Comparison of ENCODE assay signal across 8 cellular contexts in the genomic region with DNA sequence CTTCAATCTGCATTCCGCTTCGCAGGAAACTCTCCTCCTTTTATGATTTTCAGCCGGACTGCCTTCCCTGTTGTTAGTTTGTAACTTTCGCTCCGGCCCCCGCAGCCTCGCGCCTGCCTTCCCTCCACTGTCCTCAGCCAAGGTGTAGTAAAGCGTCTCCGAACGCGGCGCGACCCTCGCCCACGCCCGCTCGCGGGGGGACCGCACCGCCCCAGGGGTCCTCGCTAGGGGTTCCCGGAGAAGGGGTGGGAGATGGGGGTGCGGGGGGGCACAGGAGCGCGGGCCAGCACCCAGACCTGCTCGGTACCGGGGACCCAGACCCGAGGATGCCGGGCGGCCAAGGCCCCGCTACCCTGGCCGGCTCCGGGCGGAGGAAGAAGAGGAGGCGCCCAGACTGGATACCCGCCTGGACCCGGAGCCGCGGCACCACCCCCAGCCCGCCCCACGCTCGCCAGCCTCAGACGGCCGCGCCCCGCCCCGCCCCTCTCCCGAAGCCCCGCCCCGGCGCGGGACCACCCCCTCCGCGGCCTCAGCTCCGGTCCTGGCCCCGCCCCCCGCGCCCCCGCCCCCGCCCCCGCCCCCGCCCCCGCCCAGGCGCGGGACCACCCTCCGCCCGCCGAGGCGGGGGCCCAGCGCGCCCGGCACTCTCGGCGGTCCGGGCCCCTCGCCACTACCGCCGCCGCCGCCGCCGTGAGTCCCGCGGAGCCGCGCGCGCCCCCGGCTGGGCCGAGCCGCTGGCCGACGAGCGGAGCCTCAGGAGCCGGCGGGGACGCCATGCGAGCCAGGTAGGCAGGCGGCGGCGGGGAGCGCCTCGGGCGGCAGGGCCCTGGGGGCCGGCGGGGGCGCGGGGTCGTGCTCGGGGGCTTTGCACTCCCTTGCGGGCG. TPM values are rescaled to one million over a fixed set of nuclear protein-coding genes. Genes with fewer than 3 reads are reported as not detected.
A peak's percentile ranks its signal among the peaks of the same experiment; 100 is the strongest.
DNase-seq lines count a peak whose midpoint lies in the region; ATAC-seq and TF ChIP-seq lines count a peak whose summit lies in the region.

A gene with protein sequence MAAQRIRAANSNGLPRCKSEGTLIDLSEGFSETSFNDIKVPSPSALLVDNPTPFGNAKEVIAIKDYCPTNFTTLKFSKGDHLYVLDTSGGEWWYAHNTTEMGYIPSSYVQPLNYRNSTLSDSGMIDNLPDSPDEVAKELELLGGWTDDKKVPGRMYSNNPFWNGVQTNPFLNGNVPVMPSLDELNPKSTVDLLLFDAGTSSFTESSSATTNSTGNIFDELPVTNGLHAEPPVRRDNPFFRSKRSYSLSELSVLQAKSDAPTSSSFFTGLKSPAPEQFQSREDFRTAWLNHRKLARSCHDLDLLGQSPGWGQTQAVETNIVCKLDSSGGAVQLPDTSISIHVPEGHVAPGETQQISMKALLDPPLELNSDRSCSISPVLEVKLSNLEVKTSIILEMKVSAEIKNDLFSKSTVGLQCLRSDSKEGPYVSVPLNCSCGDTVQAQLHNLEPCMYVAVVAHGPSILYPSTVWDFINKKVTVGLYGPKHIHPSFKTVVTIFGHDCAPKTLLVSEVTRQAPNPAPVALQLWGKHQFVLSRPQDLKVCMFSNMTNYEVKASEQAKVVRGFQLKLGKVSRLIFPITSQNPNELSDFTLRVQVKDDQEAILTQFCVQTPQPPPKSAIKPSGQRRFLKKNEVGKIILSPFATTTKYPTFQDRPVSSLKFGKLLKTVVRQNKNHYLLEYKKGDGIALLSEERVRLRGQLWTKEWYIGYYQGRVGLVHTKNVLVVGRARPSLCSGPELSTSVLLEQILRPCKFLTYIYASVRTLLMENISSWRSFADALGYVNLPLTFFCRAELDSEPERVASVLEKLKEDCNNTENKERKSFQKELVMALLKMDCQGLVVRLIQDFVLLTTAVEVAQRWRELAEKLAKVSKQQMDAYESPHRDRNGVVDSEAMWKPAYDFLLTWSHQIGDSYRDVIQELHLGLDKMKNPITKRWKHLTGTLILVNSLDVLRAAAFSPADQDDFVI (plus strand): TSS at position 632 of the 884 bp plus-strand sequence. CDS start 82,986 bp downstream, outside the sequence.

- H4K20me1 ChIP-seq in osteoblast (ENCODE audit: insufficient read depth, low read length) = peaks cover 36% of the 10 kb centered on the region

- no peak for ATAC-seq in HG03095 (IDR thresholded peaks at IDR 0.05; ENCODE audit: unreplicated experiment)

- peaks cover 52% of the 10 kb centered on the region for H3K4me1 ChIP-seq in osteoblast (ENCODE audit: insufficient read depth, low read length)
- H3K4me1 ChIP-seq in uterus = no peaks in the 10 kb centered on the region

- H3K4me2 ChIP-seq in osteoblast (ENCODE audit: insufficient read depth, low read length) = peak within 1 kb of the TSS; percentile 95

- peak within 1 kb of the TSS; percentile 26 for H2AFZ ChIP-seq in osteoblast (ENCODE audit: low read length)

- H3K4me3 ChIP-seq in osteoblast (ENCODE audit: insufficient read depth, low read length) = peak within 1 kb of the TSS; percentile 87
- H3K4me3 ChIP-seq in uterus = peak within 1 kb of the TSS; percentile 87 to 92

- H3K9me3 ChIP-seq in osteoblast (ENCODE audit: low read depth, low read length) (no peaks in the 10 kb centered on the region), uterus (no peaks in the 10 kb centered on the region)

- no peak for TF ChIP-seq CTCF in osteoblast (IDR thresholded peaks at IDR 0.05; ENCODE audit: extremely low read depth, low read depth, low read length)
- TF ChIP-seq CTCF in uterus (IDR thresholded peaks at IDR 0.05) = peak in 1 of 4 experiments; percentile 8

- peak; percentile 38 for DNase-seq in NCI-H1694 treated with DMSO at 0.1 percent for 48 hours (lab: John Stamatoyannopoulos, UW)
- DNase-seq in NCI-H1694 (lab: John Stamatoyannopoulos, UW) = no peak
- DNase-seq in NCI-H82 (lab: John Stamatoyannopoulos, UW) = peak; percentile 84
- DNase-seq in amniotic epithelial cell (ENCODE audit: low read depth) = peak; percentile 61
- DNase-seq in cardiac septum (ENCODE audit: low spot score) = peak; percentile 90
- peak; percentile 95 for DNase-seq in osteoblast (ENCODE audit: insufficient read length, low spot score, missing footprints)
- DNase-seq in uterus = peak; percentile 78 to 83

- H3K27ac ChIP-seq in osteoblast (ENCODE audit: low read depth, low read length) = peak within 1 kb of the TSS; percentile 96
- H3K27ac ChIP-seq in uterus = peak within 1 kb of the TSS; percentile 78 to 87

- peaks cover 46% of the 10 kb centered on the region for H3K79me2 ChIP-seq in osteoblast (ENCODE audit: insufficient read depth, low read length)

- TF ChIP-seq POLR2A in uterus (IDR thresholded peaks at IDR 0.05) = peak in 1 of 2 donors; percentile 57

- peaks cover 14% of the 10 kb centered on the region for H3K36me3 ChIP-seq in osteoblast (ENCODE audit: insufficient read depth, low read length)
- H3K36me3 ChIP-seq in uterus = no peaks in the 10 kb centered on the region

- intact Hi-C loops in cardiac septum (cut with DNase I) (loop anchor here (5.0 to 10.0 kb wide), 2 partner anchors 69 to 267 kb away; no protein-coding TSS in a partner anchor), uterus (cut with DNase I; ENCODE audit: low total_unique reads) (no loop called here)

- H3K27me3 ChIP-seq in osteoblast (ENCODE audit: insufficient read depth, low read length) (no peaks in the 10 kb centered on the region), uterus (no peaks in the 10 kb centered on the region)

RNA-seq across cellular contexts. Expression of the gene that starts here (rescaled TPM):
- 9.1 TPM for total RNA-seq in cardiac septum
- total RNA-seq in osteoblast = 113 and 121 TPM in 2 replicates
- total RNA-seq in uterus = 10 to 100 TPM; 13.5 to 28.4 (median 20.1) TPM
